34 cellular contexts compared by ENCODE assay signal in the genomic region with DNA sequence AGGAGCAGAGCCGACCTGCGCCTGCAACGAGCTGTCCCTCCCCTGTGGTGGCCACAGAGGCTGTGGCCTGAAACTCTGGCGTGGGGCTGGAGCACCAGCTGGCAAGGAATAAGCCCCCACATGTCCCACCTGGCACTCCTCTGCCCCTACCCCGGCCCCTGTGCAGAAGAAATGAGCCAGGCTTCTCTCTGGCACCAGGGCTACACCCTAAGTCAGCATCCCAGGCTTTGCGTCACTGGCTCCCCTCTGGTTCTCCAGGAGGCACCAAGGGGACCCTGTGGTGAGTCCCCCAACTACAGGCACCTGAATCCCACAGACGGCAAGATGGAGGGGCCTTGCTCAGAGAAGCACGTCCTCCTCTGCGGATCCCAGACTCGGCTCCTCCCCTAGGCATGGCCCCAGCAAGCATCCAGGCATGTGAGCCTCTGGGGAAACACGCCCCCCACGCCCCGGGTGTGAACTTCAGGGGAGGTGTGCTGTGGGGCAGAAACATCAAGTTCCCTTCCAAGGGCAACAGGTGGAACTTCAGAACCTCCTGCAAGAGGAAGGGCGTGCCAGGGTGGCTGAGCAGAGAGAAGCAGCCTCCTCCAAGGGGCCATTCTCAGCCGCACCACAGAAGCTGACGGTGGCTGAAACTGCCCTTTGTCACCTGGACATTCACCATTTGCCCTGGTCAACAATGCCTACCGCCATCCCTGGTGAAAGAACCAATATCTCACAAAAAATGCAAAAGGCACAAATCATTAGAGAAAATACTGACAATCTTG. TPM values are rescaled to one million over a fixed set of nuclear protein-coding genes. Genes with fewer than 3 reads are reported as not detected.
"Had no signal": no experiment of that assay in that cellular context is flagged by ENCODE, and none has a peak within 500 bp of the region (broad histone marks: within the 10 kb centered on the region; RNA-seq: fewer than 3 reads in every experiment).

No MANE protein-coding gene starts in this region.

- DNase-seq: activated CD4-positive, alpha-beta T cell treated with anti-CD3 and anti-CD28 coated beads, Interleukin-2, amount 10 ng/mL, durations not matched to agents 24 days and 14 days; activated CD4-positive, alpha-beta T cell treated with anti-CD3 and anti-CD28 coated beads, Interleukin-2, amount 50 U/mL, for 4 hours; activated CD8-positive, alpha-beta T cell treated with anti-CD3 and anti-CD28 coated beads for 36 hours; activated gamma-delta T cell treated with Interleukin-2 at 50 U/mL for 16 hours; activated naive CD4-positive, alpha-beta T cell treated with anti-CD3 and anti-CD28 coated beads, Interleukin-2, amount 10 ng/mL, durations not matched to agents 7 days and 5 days; activated naive CD8-positive, alpha-beta T cell treated with anti-CD3 and anti-CD28 coated beads, Interleukin-2, amount 50 U/mL, for 24 hours; activated T-cell treated with anti-CD3 and anti-CD28 coated beads, Interleukin-2, amount 50 U/mL, for 1 hour; activated T-cell treated with anti-CD3 and anti-CD28 coated beads, Interleukin-2, amount 50 U/mL, for 72 hours; anterior cingulate cortex; NCI-H1092 treated with DMSO at 0.1 percent for 48 hours; NCI-H1417; NCI-H146; NCI-H187; NCI-H2029 treated with DMSO at 0.1 percent for 48 hours; NCI-H2107; NCI-H2171; NCI-H510A; NCI-H526; NCI-H748 treated with DMSO at 0.1 percent for 48 hours; PC-9; SHP77; SJCRH30; T1000; WERI-Rb-1 had no signal

- FAIRE-seq: K562, RCC 7860 had no signal

- H3K36me3 ChIP-seq: SJCRH30, WERI-Rb-1 had no signal

- H3K4me2 ChIP-seq: PC-9 had no signal

- H3K4me1 ChIP-seq: SJCRH30 had no signal

- H3K9me3 ChIP-seq: SJCRH30 had no signal

- H2AFZ ChIP-seq: PC-9 had no signal

- H3K4me3 ChIP-seq: K562, PC-9, SJCRH30, SK-N-MC had no signal

- ATAC-seq: activated CD8-positive, alpha-beta T cell treated with anti-CD3 and anti-CD28 coated beads for 36 hours; activated naive CD8-positive, alpha-beta T cell treated with anti-CD3 and anti-CD28 coated beads, Interleukin-2, amount 50 U/mL, for 24 hours; activated T-cell treated with anti-CD3 and anti-CD28 coated beads, Interleukin-2, amount 50 U/mL, for 72 hours; activated T-helper 17 cell treated with anti-CD3 and anti-CD28 coated beads, Interleukin-2, amount 50 U/mL, for 72 hours; K562 had no signal

- H3K27me3 ChIP-seq: SJCRH30 had no signal

- H3K27ac ChIP-seq: PC-9, SJCRH30, SK-N-MC, WERI-Rb-1 had no signal

RNA-seq across cellular contexts. Expression of a gene that starts 2.9 kb away (rescaled TPM):
- total RNA-seq: activated CD4-positive, alpha-beta T cell treated with anti-CD3 and anti-CD28 coated beads, Interleukin-2, amount 10 ng/mL, durations not matched to agents 24 days and 14 days; activated CD8-positive, alpha-beta memory T cell treated with anti-CD3 and anti-CD28 coated beads for 36 hours; activated CD8-positive, alpha-beta T cell treated with anti-CD3 and anti-CD28 coated beads for 36 hours; activated T-cell treated with anti-CD3 and anti-CD28 coated beads, Interleukin-2, amount 50 U/mL, for 72 hours; activated T-helper 17 cell treated with anti-CD3 and anti-CD28 coated beads, Interleukin-2, amount 50 U/mL, for 72 hours; bronchial epithelial cell; K562; M059J; OCI-LY7; PC-9; SJCRH30; T-helper 1 cell treated with Interleukin-12 subunit alpha and Interleukin-12 subunit beta and Interleukin-4 antibody, amounts not matched to agents 30 ng/mL and 1 ng/mL, for 36 hours; T-helper 2 cell treated with Interferon-gamma antibody and Interleukin-4, amounts not matched to agents 100 ng/mL and 5 ng/mL, for 36 hours had no signal
- polyA plus RNA-seq: K562 had no signal

RNA-seq across cellular contexts. Expression of a gene that starts 8.6 kb away (rescaled TPM):
- total RNA-seq: activated CD4-positive, alpha-beta T cell treated with anti-CD3 and anti-CD28 coated beads, Interleukin-2, amount 10 ng/mL, durations not matched to agents 24 days and 14 days; activated CD8-positive, alpha-beta memory T cell treated with anti-CD3 and anti-CD28 coated beads for 36 hours; activated CD8-positive, alpha-beta T cell treated with anti-CD3 and anti-CD28 coated beads for 36 hours; activated T-cell treated with anti-CD3 and anti-CD28 coated beads, Interleukin-2, amount 50 U/mL, for 72 hours; activated T-helper 17 cell treated with anti-CD3 and anti-CD28 coated beads, Interleukin-2, amount 50 U/mL, for 72 hours; bronchial epithelial cell; K562; M059J; OCI-LY7; PC-9; SJCRH30; T-helper 1 cell treated with Interleukin-12 subunit alpha and Interleukin-12 subunit beta and Interleukin-4 antibody, amounts not matched to agents 30 ng/mL and 1 ng/mL, for 36 hours; T-helper 2 cell treated with Interferon-gamma antibody and Interleukin-4, amounts not matched to agents 100 ng/mL and 5 ng/mL, for 36 hours had no signal
- polyA plus RNA-seq: K562 had no signal

RNA-seq across cellular contexts. Expression of a gene that starts 11.0 kb away (rescaled TPM):
- total RNA-seq: activated CD4-positive, alpha-beta T cell treated with anti-CD3 and anti-CD28 coated beads, Interleukin-2, amount 10 ng/mL, durations not matched to agents 24 days and 14 days; activated CD8-positive, alpha-beta memory T cell treated with anti-CD3 and anti-CD28 coated beads for 36 hours; activated CD8-positive, alpha-beta T cell treated with anti-CD3 and anti-CD28 coated beads for 36 hours; activated T-cell treated with anti-CD3 and anti-CD28 coated beads, Interleukin-2, amount 50 U/mL, for 72 hours; activated T-helper 17 cell treated with anti-CD3 and anti-CD28 coated beads, Interleukin-2, amount 50 U/mL, for 72 hours; bronchial epithelial cell; K562; M059J; OCI-LY7; PC-9; SJCRH30; T-helper 1 cell treated with Interleukin-12 subunit alpha and Interleukin-12 subunit beta and Interleukin-4 antibody, amounts not matched to agents 30 ng/mL and 1 ng/mL, for 36 hours; T-helper 2 cell treated with Interferon-gamma antibody and Interleukin-4, amounts not matched to agents 100 ng/mL and 5 ng/mL, for 36 hours had no signal
- polyA plus RNA-seq: K562 had no signal

RNA-seq across cellular contexts. Expression of a gene that starts 22.9 kb away (rescaled TPM):
- total RNA-seq: activated CD4-positive, alpha-beta T cell treated with anti-CD3 and anti-CD28 coated beads, Interleukin-2, amount 10 ng/mL, durations not matched to agents 24 days and 14 days; activated CD8-positive, alpha-beta memory T cell treated with anti-CD3 and anti-CD28 coated beads for 36 hours; activated CD8-positive, alpha-beta T cell treated with anti-CD3 and anti-CD28 coated beads for 36 hours; activated T-cell treated with anti-CD3 and anti-CD28 coated beads, Interleukin-2, amount 50 U/mL, for 72 hours; activated T-helper 17 cell treated with anti-CD3 and anti-CD28 coated beads, Interleukin-2, amount 50 U/mL, for 72 hours; bronchial epithelial cell; K562; M059J; OCI-LY7; PC-9; SJCRH30; T-helper 1 cell treated with Interleukin-12 subunit alpha and Interleukin-12 subunit beta and Interleukin-4 antibody, amounts not matched to agents 30 ng/mL and 1 ng/mL, for 36 hours; T-helper 2 cell treated with Interferon-gamma antibody and Interleukin-4, amounts not matched to agents 100 ng/mL and 5 ng/mL, for 36 hours had no signal
- polyA plus RNA-seq: K562 had no signal

RNA-seq across cellular contexts. Expression of a gene that starts 23.6 kb away (rescaled TPM):
- total RNA-seq: activated CD4-positive, alpha-beta T cell treated with anti-CD3 and anti-CD28 coated beads, Interleukin-2, amount 10 ng/mL, durations not matched to agents 24 days and 14 days; activated CD8-positive, alpha-beta memory T cell treated with anti-CD3 and anti-CD28 coated beads for 36 hours; activated CD8-positive, alpha-beta T cell treated with anti-CD3 and anti-CD28 coated beads for 36 hours; activated T-cell treated with anti-CD3 and anti-CD28 coated beads, Interleukin-2, amount 50 U/mL, for 72 hours; activated T-helper 17 cell treated with anti-CD3 and anti-CD28 coated beads, Interleukin-2, amount 50 U/mL, for 72 hours; bronchial epithelial cell; K562; M059J; OCI-LY7; PC-9; SJCRH30; T-helper 1 cell treated with Interleukin-12 subunit alpha and Interleukin-12 subunit beta and Interleukin-4 antibody, amounts not matched to agents 30 ng/mL and 1 ng/mL, for 36 hours; T-helper 2 cell treated with Interferon-gamma antibody and Interleukin-4, amounts not matched to agents 100 ng/mL and 5 ng/mL, for 36 hours had no signal
- polyA plus RNA-seq: K562 had no signal
